ENCODE assay signal across 15 cellular contexts in the genomic region with DNA sequence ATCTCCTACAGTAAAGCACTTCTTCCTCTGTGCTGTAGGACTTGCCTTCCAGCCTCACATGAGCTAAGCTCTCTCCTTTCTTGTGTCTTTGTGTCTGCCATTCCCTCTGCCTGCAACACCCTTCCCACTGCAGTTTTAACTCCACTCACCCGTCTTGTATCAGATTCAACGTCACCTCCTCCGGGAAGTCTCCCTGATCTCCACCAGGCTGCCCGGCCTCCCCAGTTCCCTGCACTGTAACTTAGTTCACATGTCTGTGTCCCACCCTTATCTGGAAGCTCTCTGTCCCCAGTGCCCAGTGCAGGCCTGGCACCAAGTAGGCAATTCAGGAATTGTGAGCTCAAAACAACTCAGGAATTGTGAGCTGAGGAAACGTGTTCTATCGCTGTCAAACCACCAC.
"Had no signal": no experiment of that assay in that cellular context is flagged by ENCODE, and none has a peak within 500 bp of the region (broad histone marks: within the 10 kb centered on the region; RNA-seq: fewer than 3 reads in every experiment).

No MANE protein-coding gene starts in this region.

- H3K27ac Mint-ChIP-seq: progenitor cell of endocrine pancreas; stimulated activated naive CD8-positive, alpha-beta T cell treated with anti-CD3 and anti-CD28 coated beads, Interleukin-15, Interleukin-2, amounts not matched to agents 100 ng/mL and 50 ng/mL, for 24 hours had no signal

- H3K4me3 Mint-ChIP-seq: stimulated activated naive CD8-positive, alpha-beta T cell treated with anti-CD3 and anti-CD28 coated beads, Interleukin-15, Interleukin-2, amounts not matched to agents 100 ng/mL and 50 ng/mL, for 24 hours had no signal

- DNase-seq: activated CD4-positive, alpha-beta T cell treated with anti-CD3 and anti-CD28 coated beads for 1 hour; activated CD4-positive, alpha-beta T cell treated with anti-CD3 and anti-CD28 coated beads, Interleukin-2, amount 50 U/mL, for 48 hours; activated T-cell treated with anti-CD3 and anti-CD28 coated beads, Interleukin-2, amount 50 U/mL, for 48 hours; caudate nucleus; effector memory CD4-positive, alpha-beta T cell; islet precursor cell; mesenchymal stem cell; SIG-M5; stimulated activated CD4-positive, alpha-beta T cell treated with anti-CD3 and anti-CD28 coated beads, Interleukin-2, amount 100 ng/mL, for 48 hours; T-helper 2 cell had no signal

- H3K4me1 ChIP-seq: gastrocnemius medialis, left lung had no signal

- H3K4me3 ChIP-seq: gastrocnemius medialis, left lung had no signal

- ATAC-seq: gastrocnemius medialis, left lung had no signal

- H3K9me3 Mint-ChIP-seq: stimulated activated naive CD8-positive, alpha-beta T cell treated with anti-CD3 and anti-CD28 coated beads, Interleukin-15, Interleukin-2, amounts not matched to agents 100 ng/mL and 50 ng/mL, for 24 hours had no signal

- H3K36me3 ChIP-seq: gastrocnemius medialis, left lung had no signal

- H3K9me3 ChIP-seq: gastrocnemius medialis, left lung had no signal

- H3K27me3 ChIP-seq: left lung had no signal

- H3K27ac ChIP-seq: epithelial cell of prostate, gastrocnemius medialis, left lung had no signal
